ENCODE assay signal across 25 cellular contexts in the genomic region with DNA sequence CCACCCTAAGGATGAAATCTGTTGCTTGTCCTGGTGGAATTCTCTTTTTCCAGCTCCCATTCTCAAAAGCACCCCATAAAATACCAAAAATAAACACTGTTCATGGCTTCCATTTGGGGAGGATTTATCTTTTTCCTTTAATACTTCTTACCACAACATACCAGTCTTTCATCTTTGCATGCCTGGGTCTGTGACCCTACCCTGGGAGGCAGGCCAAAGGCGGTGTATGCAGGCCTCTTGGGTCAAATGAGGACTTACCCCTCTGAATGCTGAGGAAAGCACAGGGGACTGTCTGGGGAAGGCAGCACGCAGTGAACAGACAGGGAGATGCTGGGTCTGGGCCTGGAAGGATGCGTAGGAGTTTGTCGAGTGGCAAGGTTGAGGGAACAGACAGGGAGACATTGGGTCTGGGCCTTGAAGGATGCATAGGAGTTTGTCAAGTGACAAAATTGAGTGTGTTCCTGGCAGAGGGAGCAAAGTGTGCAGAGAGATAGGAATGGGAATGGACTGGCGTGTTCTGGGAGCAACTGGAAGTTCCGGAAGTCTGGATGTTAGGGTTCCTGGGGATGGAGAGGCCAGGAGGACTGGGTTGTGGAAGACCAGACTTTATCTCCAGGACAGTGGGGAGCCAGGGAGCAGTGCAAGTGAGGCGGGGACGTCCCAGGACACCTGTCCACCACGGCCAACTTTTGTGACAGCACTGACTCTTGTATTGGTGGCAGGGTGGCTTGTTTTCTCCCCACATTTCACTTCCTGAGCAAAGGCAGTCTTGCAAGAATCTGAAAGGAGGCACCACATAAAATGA. TPM values are rescaled to one million over a fixed set of nuclear protein-coding genes. Genes with fewer than 3 reads are reported as not detected.
DNase-seq lines count a peak whose midpoint lies in the region; ATAC-seq and TF ChIP-seq lines count a peak whose summit lies in the region.
"Had no signal": no experiment of that assay in that cellular context is flagged by ENCODE, and none has a peak within 500 bp of the region (broad histone marks: within the 10 kb centered on the region; RNA-seq: fewer than 3 reads in every experiment).

No MANE protein-coding gene starts in this region.

- H3K9ac ChIP-seq in neuronal stem cell (ENCODE audit: low read depth, low read length, poor library complexity) = no peak overlapping the region

- POLR2A ChIA-PET in GM10248 (lab: Yijun Ruan, JAX) = no interaction called here

- no peak overlapping the region for H2AK5ac ChIP-seq in neuronal stem cell (ENCODE audit: low read depth, low read length)

- peaks cover 3% of the 10 kb centered on the region for H3K36me3 Mint-ChIP-seq in T-helper 17 cell (ENCODE audit: low read depth)
- H3K36me3 Mint-ChIP-seq in activated CD4-positive, alpha-beta T cell treated with anti-CD3 and anti-CD28 coated beads, Interleukin-2, amount 10 ng/mL, durations not matched to agents 24 days and 14 days (ENCODE audit: low read depth) = no peaks in the 10 kb centered on the region
- H3K36me3 Mint-ChIP-seq: CD14-positive monocyte had no signal

- intact Hi-C loops in activated CD4-positive, alpha-beta T cell treated with anti-CD3 and anti-CD28 coated beads, Interleukin-2, amount 10 ng/mL, durations not matched to agents 24 days and 14 days (cut with micrococcal nuclease) = no loop called here

- CTCF ChIA-PET in GM10248 (lab: Yijun Ruan, JAX) = interaction anchor here (1.4 to 1.5 kb wide), 2 partner anchors 14 to 15 kb away, joined by 3 to 4 read pairs; no protein-coding TSS in a partner anchor

- H3K27ac Mint-ChIP-seq in T-helper 17 cell = peak overlapping the region; percentile 82
- H3K27ac Mint-ChIP-seq in activated CD4-positive, alpha-beta T cell treated with anti-CD3 and anti-CD28 coated beads, Interleukin-2, amount 10 ng/mL, durations not matched to agents 24 days and 14 days = no peak overlapping the region
- H3K27ac Mint-ChIP-seq: activated T-cell treated with anti-CD3 and anti-CD28 coated beads, Interleukin-2, amount 50 U/mL, for 72 hours; CD14-positive monocyte had no signal

- H3K4me2 ChIP-seq in neuronal stem cell (ENCODE audit: insufficient read depth, low read length, poor library complexity, severe bottlenecking) = no peak overlapping the region

- H3K4me1 ChIP-seq in neuronal stem cell (ENCODE audit: control insufficient read depth in 2 of 2, insufficient read depth in 1 of 2, low read depth in 1 of 2, low read length in 2 of 2) = peaks cover 0 to 4% of the 10 kb centered on the region in 2 donors
- H3K4me1 ChIP-seq: heart right ventricle, thyroid gland had no signal

- no peak overlapping the region for H3K4me3 Mint-ChIP-seq in T-helper 17 cell
- H3K4me3 Mint-ChIP-seq in activated CD4-positive, alpha-beta T cell treated with anti-CD3 and anti-CD28 coated beads, Interleukin-2, amount 10 ng/mL, durations not matched to agents 24 days and 14 days = no peak overlapping the region
- H3K4me3 Mint-ChIP-seq: activated T-cell treated with anti-CD3 and anti-CD28 coated beads, Interleukin-2, amount 50 U/mL, for 72 hours; CD14-positive monocyte had no signal

- no peak overlapping the region for H2BK5ac ChIP-seq in neuronal stem cell (ENCODE audit: low read length)

- no peaks in the 10 kb centered on the region for H3K9me3 Mint-ChIP-seq in activated CD4-positive, alpha-beta T cell treated with anti-CD3 and anti-CD28 coated beads, Interleukin-2, amount 10 ng/mL, durations not matched to agents 24 days and 14 days
- H3K9me3 Mint-ChIP-seq: activated T-cell treated with anti-CD3 and anti-CD28 coated beads, Interleukin-2, amount 50 U/mL, for 72 hours had no signal

- H3K9me3 ChIP-seq in T-helper 17 cell (ENCODE audit: control insufficient read depth, low read length, poor library complexity, severe bottlenecking) (no peaks in the 10 kb centered on the region), neuronal stem cell (replicated peaks in 1 of 2; ENCODE audit: control insufficient read depth in 2 of 2, insufficient read depth in 1 of 2, low read depth in 1 of 2, low read length in 2 of 2) (no peaks in the 10 kb centered on the region)
- H3K9me3 ChIP-seq: thyroid gland had no signal

- H3K4me1 Mint-ChIP-seq in T-helper 17 cell = peaks cover 4% of the 10 kb centered on the region
- no peaks in the 10 kb centered on the region for H3K4me1 Mint-ChIP-seq in activated CD4-positive, alpha-beta T cell treated with anti-CD3 and anti-CD28 coated beads, Interleukin-2, amount 10 ng/mL, durations not matched to agents 24 days and 14 days
- H3K4me1 Mint-ChIP-seq: CD14-positive monocyte had no signal

- no peaks in the 10 kb centered on the region for H3K79me1 ChIP-seq in neuronal stem cell (ENCODE audit: low read depth, low read length)

- peak overlapping the region; percentile 0 for H3K18ac ChIP-seq in neuronal stem cell (ENCODE audit: low read length)

- H3K14ac ChIP-seq in neuronal stem cell (ENCODE audit: low read length) = peak overlapping the region; percentile 85

- WGBS in neuronal stem cell (ENCODE audit: extremely low coverage in 2 of 2, insufficient read length in 2 of 2, insufficient replicate concordance in 1 of 2), 2 donors = no CpG with 5 or more reads among the region's 9 CpGs

- no peak overlapping the region for H3K4ac ChIP-seq in neuronal stem cell (ENCODE audit: low read length)

- H3K27me3 Mint-ChIP-seq in T-helper 17 cell = peaks cover 8% of the 10 kb centered on the region
- no peaks in the 10 kb centered on the region for H3K27me3 Mint-ChIP-seq in activated CD4-positive, alpha-beta T cell treated with anti-CD3 and anti-CD28 coated beads, Interleukin-2, amount 10 ng/mL, durations not matched to agents 24 days and 14 days

- no peak overlapping the region for H2BK15ac ChIP-seq in neuronal stem cell (ENCODE audit: low read length)

- DNase-seq in AG08395 (ENCODE audit: low spot score) (peak; percentile 43), GM10248 (ENCODE audit: extremely low spot score) (peak; percentile 7), T-helper 17 cell (no peak), neuronal stem cell (ENCODE audit: low spot score) (no peak), nucleus accumbens (lab: John Stamatoyannopoulos, UW) (no peak), middle frontal gyrus (ENCODE audit: extremely low spot score, low spot score) (no peak)
- no peak for DNase-seq in activated CD4-positive, alpha-beta T cell treated with anti-CD3 and anti-CD28 coated beads, Interleukin-2, amount 10 ng/mL, durations not matched to agents 24 days and 14 days
- DNase-seq: activated CD4-positive, alpha-beta T cell treated with anti-CD3 and anti-CD28 coated beads for 1 hour; activated naive CD4-positive, alpha-beta T cell treated with anti-CD3 and anti-CD28 coated beads, Interleukin-2, amount 50 U/mL, for 16 hours; activated T-cell treated with anti-CD3 and anti-CD28 coated beads, Interleukin-2, amount 50 U/mL, for 72 hours; dermis blood vessel endothelial cell; heart right ventricle; left ventricle myocardium superior; mucosa of descending colon; NCI-H1105 treated with DMSO at 0.1 percent for 48 hours; NCI-H2081; Right ventricle myocardium superior; stimulated activated CD4-positive, alpha-beta T cell treated with anti-CD3 and anti-CD28 coated beads, Interleukin-4, amount 100 ng/mL, for 1 hour; stimulated activated naive CD4-positive, alpha-beta T cell; thyroid gland had no signal

- no peak overlapping the region for H3K27ac ChIP-seq in neuronal stem cell (replicated peaks; ENCODE audit: low read length)
- H3K27ac ChIP-seq: cardiac muscle cell, epithelial cell of prostate, heart right ventricle, thyroid gland had no signal

- no peak for ATAC-seq in T-helper 17 cell
- no peak for ATAC-seq in HG03095 (IDR thresholded peaks at IDR 0.05; ENCODE audit: unreplicated experiment)
- ATAC-seq: activated T-cell treated with anti-CD3 and anti-CD28 coated beads, Interleukin-2, amount 50 U/mL, for 72 hours; heart right ventricle; left ventricle myocardium superior; mucosa of descending colon had no signal

- H3K23ac ChIP-seq in neuronal stem cell (ENCODE audit: low read depth, low read length, poor library complexity) = no peak overlapping the region

- TF ChIP-seq CTCF in GM10248 (IDR thresholded peaks at IDR 0.05; ENCODE audit: control extremely low read depth, extremely low read depth, low read depth, missing control alignments) = no peak

- no peak overlapping the region for H2BK12ac ChIP-seq in neuronal stem cell (ENCODE audit: low read length)

- H3K36me3 ChIP-seq in neuronal stem cell (replicated peaks in 1 of 2; ENCODE audit: control insufficient read depth in 2 of 2, insufficient read depth in 2 of 2, low read length in 2 of 2) = no peaks in the 10 kb centered on the region
- H3K36me3 ChIP-seq: cardiac muscle cell, heart right ventricle, thyroid gland had no signal

- H2BK120ac ChIP-seq in neuronal stem cell (ENCODE audit: low read depth, low read length) = no peak overlapping the region

- H3K27me3 ChIP-seq in neuronal stem cell (ENCODE audit: control insufficient read depth in 3 of 3, insufficient read depth in 3 of 3, low read depth in 1 of 3, low read length in 3 of 3) = peaks cover 0 to 1% (median 0%) of the 10 kb centered on the region in 3 experiments
- H3K27me3 ChIP-seq: cardiac muscle cell, heart right ventricle, thyroid gland had no signal

- no peak overlapping the region for H3K4me3 ChIP-seq in neuronal stem cell (ENCODE audit: low read length in 2 of 2)
- H3K4me3 ChIP-seq: cardiac muscle cell, heart right ventricle, mucosa of descending colon, thyroid gland had no signal

- H4K8ac ChIP-seq in neuronal stem cell (ENCODE audit: low read depth, low read length) = no peak overlapping the region

- H4K91ac ChIP-seq in neuronal stem cell (ENCODE audit: low read depth, low read length, poor library complexity) = no peak overlapping the region

- no peak overlapping the region for H2AFZ ChIP-seq in neuronal stem cell (ENCODE audit: low read length)

RNA-seq across cellular contexts. Expression of a gene that starts 40.8 kb away (rescaled TPM):
- not detected for total RNA-seq in T-helper 17 cell
- polyA plus RNA-seq in neuronal stem cell (2013, experiment 1 of 2) = not detected
- polyA plus RNA-seq in neuronal stem cell (2013, experiment 2 of 2) = not detected
- total RNA-seq in activated CD4-positive, alpha-beta T cell treated with anti-CD3 and anti-CD28 coated beads, Interleukin-2, amount 10 ng/mL, durations not matched to agents 24 days and 14 days = not detected in 2 replicates
- total RNA-seq: activated T-cell treated with anti-CD3 and anti-CD28 coated beads, Interleukin-2, amount 50 U/mL, for 72 hours; cardiac muscle cell; dermis blood vessel endothelial cell; heart right ventricle; left ventricle myocardium superior; mucosa of descending colon; Right ventricle myocardium superior; thyroid gland had no signal
- polyA plus RNA-seq: cardiac muscle cell, CD14-positive monocyte, heart right ventricle, neural cell had no signal

Comparison
In these comparisons a context has a peak if more than half of its experiments do, and no peak if none do; other contexts are left out.
1. DNase-seq: peak in AG08395 (single experiment) and GM10248 (single experiment); none in T-helper 17 cell (0 of 3), neuronal stem cell (single experiment), nucleus accumbens (0 of 56), middle frontal gyrus (single experiment) and activated CD4-positive, alpha-beta T cell treated with anti-CD3 and anti-CD28 coated beads, Interleukin-2, amount 10 ng/mL, durations not matched to agents 24 days and 14 days (single experiment).